ENCODE assay signal across 20 cellular contexts in genomic region chr2:236762628-236763027, GRCh38.
"Had no signal": no experiment of that assay in that cellular context is flagged by ENCODE, and none has a peak within 500 bp of the region (broad histone marks: within the 10 kb centered on the region; RNA-seq: fewer than 3 reads in every experiment).

No MANE protein-coding gene starts in this region.

- H3K27me3 ChIP-seq: cardiac muscle cell had no signal

- H3K4me3 ChIP-seq: cardiac muscle cell, SK-N-MC had no signal

- H3K36me3 ChIP-seq: cardiac muscle cell had no signal

- DNase-seq: activated CD4-positive, alpha-beta memory T cell treated with anti-CD3 and anti-CD28 coated beads, Interleukin-2, amount 10 ng/mL, durations not matched to agents 7 days and 5 days; activated CD4-positive, alpha-beta T cell treated with anti-CD3 and anti-CD28 coated beads, Interleukin-2, amount 50 U/mL, for 1 hour; activated CD4-positive, CD25-positive, alpha-beta regulatory T cell; activated gamma-delta T cell; activated naive CD4-positive, alpha-beta T cell treated with anti-CD3 and anti-CD28 coated beads for 36 hours; activated T-cell treated with anti-CD3 and anti-CD28 coated beads for 4 hours; activated T-cell treated with anti-CD3 and anti-CD28 coated beads, Interleukin-2, amount 50 U/mL, for 48 hours; amygdala; Karpas-422; NCI-H1105 treated with DMSO at 0.1 percent for 48 hours; NCI-H1436 treated with DMSO at 0.1 percent for 48 hours; NCI-H187; NCI-H2081; NCI-H524; SIG-M5; T-helper 1 cell had no signal

- H3K27ac ChIP-seq: cardiac muscle cell, SK-N-MC, VCaP had no signal

- ATAC-seq: activated T-helper 17 cell treated with anti-CD3 and anti-CD28 coated beads, Interleukin-2, amount 50 U/mL, for 72 hours had no signal
